In the genomic region with DNA sequence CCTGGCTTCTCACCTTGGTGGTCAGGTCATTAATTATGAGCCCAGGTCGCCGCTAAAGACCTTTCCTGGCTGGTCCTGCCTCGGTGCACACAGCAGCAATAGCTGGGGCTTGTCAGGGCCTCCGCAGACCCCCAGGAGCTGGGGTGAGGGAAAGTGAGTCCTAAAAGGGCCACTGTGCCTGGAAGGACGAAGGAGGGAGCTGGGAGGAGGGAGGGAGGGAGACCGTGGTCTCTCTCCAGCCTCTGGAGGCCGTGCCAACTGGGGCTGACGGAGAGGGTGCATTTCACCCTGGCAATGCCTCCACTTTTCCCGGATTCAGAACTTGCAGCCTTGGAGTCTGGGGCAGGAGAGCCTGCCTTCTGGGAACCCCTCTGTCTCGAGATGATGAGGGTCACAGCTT, we compare ENCODE assay signal across 28 cellular contexts.
A peak's percentile ranks its signal among the peaks of the same experiment; 100 is the strongest.
DNase-seq lines count a peak whose midpoint lies in the region; ATAC-seq and TF ChIP-seq lines count a peak whose summit lies in the region.
"Had no signal": no experiment of that assay in that cellular context is flagged by ENCODE, and none has a peak within 500 bp of the region (broad histone marks: within the 10 kb centered on the region; RNA-seq: fewer than 3 reads in every experiment).

No MANE protein-coding gene starts in this region.

- H3K36me3 Mint-ChIP-seq in activated CD4-positive, alpha-beta T cell treated with anti-CD3 and anti-CD28 coated beads, Interleukin-2, amount 10 ng/mL, durations not matched to agents 24 days and 14 days (ENCODE audit: low read depth), result no peaks in the 10 kb centered on the region
- H3K36me3 Mint-ChIP-seq in chondrocyte (ENCODE audit: low read depth) (no peaks in the 10 kb centered on the region), mesothelial cell of epicardium (no peaks in the 10 kb centered on the region)

- TF ChIP-seq POLR2A in erythroblast (IDR thresholded peaks at IDR 0.05; ENCODE audit: low read length), result no peak

- no peaks in the 10 kb centered on the region for H3K79me1 ChIP-seq in trophoblast cell (ENCODE audit: low read length)

- H2AFZ ChIP-seq in trophoblast cell (ENCODE audit: insufficient read depth, low read length, poor library complexity), result no peak overlapping the region
- H2AFZ ChIP-seq: GM23248 had no signal

- H3K27ac Mint-ChIP-seq in activated CD4-positive, alpha-beta T cell treated with anti-CD3 and anti-CD28 coated beads, Interleukin-2, amount 10 ng/mL, durations not matched to agents 24 days and 14 days, result no peak overlapping the region
- no peak overlapping the region for H3K27ac Mint-ChIP-seq in chondrocyte (ENCODE audit: unreplicated experiment)
- H3K27ac Mint-ChIP-seq in mesothelial cell of epicardium, result peak overlapping the region; percentile 59

- H3K4me3 ChIP-seq in trophoblast cell (ENCODE audit: low read depth, low read length), result no peak overlapping the region
- H3K4me3 ChIP-seq: GM23248, MG63, SK-N-MC had no signal

- DNase-seq in activated CD4-positive, alpha-beta T cell treated with anti-CD3 and anti-CD28 coated beads, Interleukin-2, amount 10 ng/mL, durations not matched to agents 24 days and 14 days, result peak; percentile 46
- no peak for DNase-seq in activated CD4-positive, alpha-beta T cell treated with anti-CD3 and anti-CD28 coated beads for 4 hours
- DNase-seq in chondrocyte (ENCODE audit: low spot score) (peak; percentile 57), mesothelial cell of epicardium (ENCODE audit: low spot score in 2 of 2, unreplicated experiment in 2 of 2) (no peak), trophoblast cell (no peak), GM13976 (ENCODE audit: low spot score) (no peak), erythroblast (lab: John Stamatoyannopoulos, UW) (no peak)
- DNase-seq: ACHN, Calu3, DMS153, DND-41, GM23248, IMR-90, KG1, MG63, NCI-H1105 treated with DMSO at 0.1 percent for 48 hours, NCI-H146, NCI-H1930, NCI-H2107, NCI-H446, NCI-H526, NCI-H82, SIG-M5 had no signal

- no peaks in the 10 kb centered on the region for H3K4me1 ChIP-seq in trophoblast cell (ENCODE audit: control insufficient read depth in 1 of 2, insufficient read depth in 2 of 2, low read length in 2 of 2)

- H2BK12ac ChIP-seq in trophoblast cell (ENCODE audit: low read length), result peak overlapping the region; percentile 72

- H3K79me2 ChIP-seq in trophoblast cell (ENCODE audit: control insufficient read depth, insufficient read depth, low read length, poor library complexity), result no peaks in the 10 kb centered on the region

- H3K9me3 ChIP-seq in trophoblast cell (ENCODE audit: insufficient read depth, low read depth, low read length), result no peaks in the 10 kb centered on the region
- H3K9me3 ChIP-seq: MG63 had no signal

- H3K36me3 ChIP-seq in trophoblast cell (ENCODE audit: control insufficient read depth in 1 of 2, insufficient read depth in 2 of 2, low read length in 2 of 2), result no peaks in the 10 kb centered on the region
- H3K36me3 ChIP-seq: MG63 had no signal

- H2BK5ac ChIP-seq in trophoblast cell (ENCODE audit: low read depth, low read length, poor library complexity), result no peak overlapping the region

- no peaks in the 10 kb centered on the region for H3K27me3 ChIP-seq in trophoblast cell (ENCODE audit: insufficient read depth, low read length)
- H3K27me3 ChIP-seq: MG63 had no signal

- H4K91ac ChIP-seq in trophoblast cell (ENCODE audit: low read depth, low read length), result no peak overlapping the region

- H3K14ac ChIP-seq in trophoblast cell (ENCODE audit: low read length), result no peak overlapping the region

- no peak overlapping the region for H3K4ac ChIP-seq in trophoblast cell (ENCODE audit: low read depth, low read length)

- H4K8ac ChIP-seq in trophoblast cell (ENCODE audit: low read depth, low read length), result no peak overlapping the region

- H4K12ac ChIP-seq in trophoblast cell (ENCODE audit: low read depth, low read length), result no peak overlapping the region

- H3K4me3 Mint-ChIP-seq in activated CD4-positive, alpha-beta T cell treated with anti-CD3 and anti-CD28 coated beads, Interleukin-2, amount 10 ng/mL, durations not matched to agents 24 days and 14 days, result no peak overlapping the region
- H3K4me3 Mint-ChIP-seq in chondrocyte (ENCODE audit: unreplicated experiment) (no peak overlapping the region), mesothelial cell of epicardium (no peak overlapping the region)

- TF ChIP-seq CTCF in chondrocyte (IDR thresholded peaks at IDR 0.05), result no peak
- no peak for TF ChIP-seq CTCF in mesothelial cell of epicardium (IDR thresholded peaks at IDR 0.05; ENCODE audit: unreplicated experiment)
- TF ChIP-seq CTCF in GM13976 (IDR thresholded peaks at IDR 0.05; ENCODE audit: borderline replicate concordance, control extremely low read depth, extremely low read depth, insufficient read depth, missing control alignments), result no peak

- no peaks in the 10 kb centered on the region for H3K9me3 Mint-ChIP-seq in activated CD4-positive, alpha-beta T cell treated with anti-CD3 and anti-CD28 coated beads, Interleukin-2, amount 10 ng/mL, durations not matched to agents 24 days and 14 days
- no peaks in the 10 kb centered on the region for H3K9me3 Mint-ChIP-seq in chondrocyte (ENCODE audit: low read depth)
- no peaks in the 10 kb centered on the region for H3K9me3 Mint-ChIP-seq in mesothelial cell of epicardium

- WGBS in trophoblast cell (ENCODE audit: extremely low coverage, insufficient coverage, insufficient read length), result no CpG with 5 or more reads among the region's 10 CpGs

- H3K9ac ChIP-seq in trophoblast cell (ENCODE audit: low read length), result no peak overlapping the region
- H3K9ac ChIP-seq: GM23248 had no signal

- in situ Hi-C loops in GM13976 (cut with MboI; ENCODE audit: low sequenced_read_pairs, unreplicated experiment), result no loop called here

- H3K27me3 Mint-ChIP-seq in activated CD4-positive, alpha-beta T cell treated with anti-CD3 and anti-CD28 coated beads, Interleukin-2, amount 10 ng/mL, durations not matched to agents 24 days and 14 days, result no peaks in the 10 kb centered on the region
- H3K27me3 Mint-ChIP-seq in chondrocyte (ENCODE audit: low read depth), result peaks cover 31% of the 10 kb centered on the region
- H3K27me3 Mint-ChIP-seq in mesothelial cell of epicardium (ENCODE audit: low read depth), result peaks cover 13% of the 10 kb centered on the region

- peak overlapping the region; percentile 26 for H2AK5ac ChIP-seq in trophoblast cell (ENCODE audit: low read length)

- intact Hi-C loops in activated CD4-positive, alpha-beta T cell treated with anti-CD3 and anti-CD28 coated beads, Interleukin-2, amount 10 ng/mL, durations not matched to agents 24 days and 14 days (cut with micrococcal nuclease), result no loop called here

- H3K4me2 ChIP-seq in trophoblast cell (ENCODE audit: low read length), result no peak overlapping the region

- ATAC-seq in GM21367 (IDR thresholded peaks at IDR 0.05; ENCODE audit: unreplicated experiment), result no peak
- ATAC-seq: HCT116 had no signal

- H3K18ac ChIP-seq in trophoblast cell (ENCODE audit: low read length), result no peak overlapping the region

- H2BK120ac ChIP-seq in trophoblast cell (ENCODE audit: insufficient read depth, low read length, poor library complexity), result no peak overlapping the region

- H3K4me1 Mint-ChIP-seq in activated CD4-positive, alpha-beta T cell treated with anti-CD3 and anti-CD28 coated beads, Interleukin-2, amount 10 ng/mL, durations not matched to agents 24 days and 14 days, result no peaks in the 10 kb centered on the region
- H3K4me1 Mint-ChIP-seq in chondrocyte (ENCODE audit: low read depth) (no peaks in the 10 kb centered on the region), mesothelial cell of epicardium (peaks cover 3% of the 10 kb centered on the region)

- no peak overlapping the region for H3K23ac ChIP-seq in trophoblast cell (ENCODE audit: low read length)

- no peak overlapping the region for H3K27ac ChIP-seq in trophoblast cell (ENCODE audit: low read depth, low read length)
- H3K27ac ChIP-seq: 22Rv1, GM23248, RWPE1, SK-N-MC had no signal

Comparison
In these comparisons a context has a peak if more than half of its experiments do, and no peak if none do; other contexts are left out.
1. DNase-seq: peak in activated CD4-positive, alpha-beta T cell treated with anti-CD3 and anti-CD28 coated beads, Interleukin-2, amount 10 ng/mL, durations not matched to agents 24 days and 14 days (single experiment) and chondrocyte (single experiment); none in activated CD4-positive, alpha-beta T cell treated with anti-CD3 and anti-CD28 coated beads for 4 hours (0 of 2), mesothelial cell of epicardium (0 of 2), trophoblast cell (0 of 2), GM13976 (single experiment) and erythroblast (0 of 2).